ENCODE assay signal across 8 cellular contexts in genomic region chr14:73526036-73526984, GRCh38. TPM values are rescaled to one million over a fixed set of nuclear protein-coding genes. Genes with fewer than 3 reads are reported as not detected.
DNase-seq lines count a peak whose midpoint lies in the region; ATAC-seq lines count a peak whose summit lies in the region.
"Had no signal": no experiment of that assay in that cellular context is flagged by ENCODE, and none has a peak within 500 bp of the region (broad histone marks: within the 10 kb centered on the region; RNA-seq: fewer than 3 reads in every experiment).

No MANE protein-coding gene starts in this region.

- 88% methylated on average over 6 of the region's 6 CpGs for WGBS in right cardiac atrium
- WGBS in aorta, 2 donors, result 91% methylated on average over 6 of the region's 6 CpGs

- H3K36me3 ChIP-seq in aorta (ENCODE audit: control insufficient read depth in 1 of 2, insufficient read depth in 2 of 2, low read length in 1 of 2), result peaks cover 0 to 4% of the 10 kb centered on the region in 2 donors
- H3K36me3 ChIP-seq: esophagus squamous epithelium had no signal

- ATAC-seq in right cardiac atrium, result peak; percentile 67 to 69
- peak; percentile 19 for ATAC-seq in aorta (ENCODE audit: low FRiP score)
- no peak for ATAC-seq in GM19023 (IDR thresholded peaks at IDR 0.05; ENCODE audit: unreplicated experiment)

- intact Hi-C loops in right cardiac atrium (cut with DNase I) (loop anchor here in 1 of 4 donors (10.0 kb wide), 1 partner anchor 98 kb away; no protein-coding TSS in a partner anchor), aorta (cut with DNase I) (no loop called here)

- no peak overlapping the region for H3K27ac ChIP-seq in right cardiac atrium (ENCODE audit: low read length)
- no peak overlapping the region for H3K27ac ChIP-seq in aorta (ENCODE audit: low read depth in 1 of 2, low read length in 2 of 2)
- H3K27ac ChIP-seq: esophagus squamous epithelium had no signal

- H3K27me3 ChIP-seq in right cardiac atrium (ENCODE audit: control insufficient read depth, insufficient read depth) (no peaks in the 10 kb centered on the region), aorta (ENCODE audit: control insufficient read depth in 1 of 2, insufficient read depth in 2 of 2, low read length in 1 of 2) (no peaks in the 10 kb centered on the region)
- H3K27me3 ChIP-seq: esophagus squamous epithelium had no signal

- peaks cover 3% of the 10 kb centered on the region for H3K4me1 ChIP-seq in right cardiac atrium (ENCODE audit: control insufficient read depth, insufficient read depth, low read length)
- H3K4me1 ChIP-seq in aorta (ENCODE audit: control insufficient read depth in 1 of 2, insufficient read depth in 2 of 2, low read length in 2 of 2), result no peaks in the 10 kb centered on the region
- H3K4me1 ChIP-seq: esophagus squamous epithelium had no signal

- H3K9me3 ChIP-seq in right cardiac atrium (ENCODE audit: control insufficient read depth, low read length) (no peaks in the 10 kb centered on the region), aorta (ENCODE audit: control insufficient read depth, low read length) (peaks cover 3% of the 10 kb centered on the region)
- H3K9me3 ChIP-seq: esophagus squamous epithelium had no signal

- DNase-seq in SIG-M5 treated with dmso at 0.1 percent for 504 hours (lab: John Stamatoyannopoulos, UW; ENCODE audit: unreplicated experiment) (peak; percentile 26), SIG-M5 (lab: John Stamatoyannopoulos, UW) (no peak), right cardiac atrium (peak in 1 of 3 donors; percentile 34), aorta (no peak), NCI-H1417 treated with DMSO at 0.1 percent for 48 hours (lab: John Stamatoyannopoulos, UW) (no peak)
- DNase-seq: anterior cingulate cortex, esophagus squamous epithelium had no signal

- H3K4me3 ChIP-seq in right cardiac atrium (ENCODE audit: low read length), result no peak overlapping the region
- H3K4me3 ChIP-seq in aorta (ENCODE audit: low read length in 2 of 2), result no peak overlapping the region
- H3K4me3 ChIP-seq: esophagus squamous epithelium had no signal

RNA-seq across cellular contexts. Expression of gene ACOT1, which starts 10.6 kb away (rescaled TPM):
- 10 to 100 TPM in 2 of 4 donors, 1 to 10 TPM in 2; 4.9 to 14.7 (median 7.7) TPM for total RNA-seq in right cardiac atrium
- 16.2 TPM for polyA plus RNA-seq in right cardiac atrium
- 1 to 10 TPM; 4.6 to 9.0 TPM for total RNA-seq in aorta
- 1 to 10 TPM; 5.2 to 5.4 TPM for polyA plus RNA-seq in aorta

RNA-seq across cellular contexts. Expression of gene HEATR4, which starts 32.4 kb away (rescaled TPM):
- total RNA-seq in right cardiac atrium (under 1 TPM; 0.14 to 0.31 (median 0.22) TPM), aorta (under 1 TPM; 0.10 to 0.96 TPM)
- polyA plus RNA-seq in right cardiac atrium (0.07 TPM), aorta (under 1 TPM; 0.15 to 0.38 TPM)

RNA-seq across cellular contexts. Expression of gene RIOX1, which starts 35.6 kb away (rescaled TPM):
- total RNA-seq in right cardiac atrium (10 to 100 TPM in 3 of 4 donors, 1 to 10 TPM in 1; 9.2 to 14.4 (median 11.6) TPM), aorta (1 to 10 TPM; 7.1 to 9.2 TPM)
- polyA plus RNA-seq in right cardiac atrium (7.3 TPM), aorta (1 to 10 TPM; 2.5 to 4.0 TPM)

RNA-seq across cellular contexts. Expression of gene ACOT2, which starts 42.7 kb away (rescaled TPM):
- total RNA-seq in right cardiac atrium, result 100 to 1,000 TPM; 100 to 141 (median 103) TPM
- polyA plus RNA-seq in right cardiac atrium, result 114 TPM
- total RNA-seq in aorta, result 10 to 100 TPM; 19.9 to 36.9 TPM
- polyA plus RNA-seq in aorta, result 10 to 100 TPM; 19.4 to 28.7 TPM
